ENCODE assay signal across 27 cellular contexts in genomic region chr6:125294925-125295324, GRCh38. TPM values are rescaled to one million over a fixed set of nuclear protein-coding genes. Genes with fewer than 3 reads are reported as not detected.
A peak's percentile ranks its signal among the peaks of the same experiment; 100 is the strongest.
DNase-seq lines count a peak whose midpoint lies in the region; ATAC-seq and TF ChIP-seq lines count a peak whose summit lies in the region.
"Had no signal": no experiment of that assay in that cellular context is flagged by ENCODE, and none has a peak within 500 bp of the region (broad histone marks: within the 10 kb centered on the region; RNA-seq: fewer than 3 reads in every experiment).

No MANE protein-coding gene starts in this region.

- no peaks in the 10 kb centered on the region for H3K27me3 ChIP-seq in neural cell (ENCODE audit: insufficient read depth, low read depth, low read length)
- no peaks in the 10 kb centered on the region for H3K27me3 ChIP-seq in colonic mucosa
- H3K27me3 ChIP-seq: foreskin keratinocyte, upper lobe of left lung had no signal

- no peaks in the 10 kb centered on the region for H3K9me3 ChIP-seq in neural cell (ENCODE audit: low read length)
- H3K9me3 ChIP-seq in colonic mucosa: no peaks in the 10 kb centered on the region
- H3K9me3 ChIP-seq: lower lobe of right lung, mucosa of descending colon, upper lobe of left lung had no signal

- TF ChIP-seq CTCF in LNCaP clone FGC (IDR thresholded peaks at IDR 0.05; ENCODE audit: control insufficient read depth, extremely low read depth, insufficient read depth) (no peak), neural cell (IDR thresholded peaks at IDR 0.05; ENCODE audit: poor library complexity, severe bottlenecking) (no peak), colonic mucosa (IDR thresholded peaks at IDR 0.05) (no peak)

- no peaks in the 10 kb centered on the region for H3F3A ChIP-seq in neural cell (ENCODE audit: insufficient read depth, low read length, poor library complexity, severe bottlenecking)

- H3K27ac ChIP-seq in neural cell (ENCODE audit: low read length): no peak overlapping the region
- no peak overlapping the region for H3K27ac ChIP-seq in colonic mucosa
- H3K27ac ChIP-seq: foreskin keratinocyte, lower lobe of right lung, upper lobe of left lung, WERI-Rb-1 had no signal

- TF ChIP-seq EP300 in neural cell (conservative IDR thresholded peaks at IDR 0.05; ENCODE audit: poor library complexity, severe bottlenecking): no peak

- H3K9ac ChIP-seq in neural cell (ENCODE audit: low read length) (no peak overlapping the region), colonic mucosa (ENCODE audit: low read depth in 2 of 2, low read length in 2 of 2) (no peak overlapping the region)

- H3K4me3 Mint-ChIP-seq in activated CD4-positive, alpha-beta memory T cell treated with anti-CD3 and anti-CD28 coated beads for 36 hours: no peak overlapping the region
- H3K4me3 Mint-ChIP-seq: activated CD4-positive, alpha-beta T cell treated with anti-CD3 and anti-CD28 coated beads, Interleukin-2, amount 10 ng/mL, durations not matched to agents 24 days and 14 days; activated naive CD8-positive, alpha-beta T cell treated with anti-CD3 and anti-CD28 coated beads, Interleukin-2, amount 10 ng/mL, durations not matched to agents 7 days and 5 days; CD14-positive monocyte; IgD-negative memory B cell; immature natural killer cell; neural crest cell had no signal

- H3K4me1 ChIP-seq in colonic mucosa: peaks cover under 1% of the 10 kb centered on the region
- H3K4me1 ChIP-seq: foreskin keratinocyte had no signal

- H4K20me1 ChIP-seq in neural cell (ENCODE audit: insufficient read depth): no peaks in the 10 kb centered on the region

- TF ChIP-seq RAD21 in neural cell (conservative IDR thresholded peaks at IDR 0.05): no peak

- H3K4me2 ChIP-seq in neural cell (ENCODE audit: low read length): no peak overlapping the region

- H3K79me2 ChIP-seq in neural cell (replicated peaks; ENCODE audit: insufficient read depth, low read length): no peaks in the 10 kb centered on the region

- H3K36me3 Mint-ChIP-seq in activated CD4-positive, alpha-beta memory T cell treated with anti-CD3 and anti-CD28 coated beads for 36 hours: peaks cover 70% of the 10 kb centered on the region

- H3K4me3 ChIP-seq in LNCaP clone FGC (ENCODE audit: low read depth, low read length): no peak overlapping the region
- no peak overlapping the region for H3K4me3 ChIP-seq in neural cell (ENCODE audit: low read length)
- no peak overlapping the region for H3K4me3 ChIP-seq in colonic mucosa
- H3K4me3 ChIP-seq: lower lobe of right lung, mucosa of descending colon, upper lobe of left lung had no signal

- POLR2A ChIA-PET in activated CD4-positive, alpha-beta memory T cell treated with anti-CD3 and anti-CD28 coated beads for 36 hours (lab: Charles Lee): no interaction called here

- no peaks in the 10 kb centered on the region for H3K27me3 Mint-ChIP-seq in activated CD4-positive, alpha-beta memory T cell treated with anti-CD3 and anti-CD28 coated beads for 36 hours
- H3K27me3 Mint-ChIP-seq: activated CD4-positive, alpha-beta T cell treated with anti-CD3 and anti-CD28 coated beads, Interleukin-2, amount 10 ng/mL, durations not matched to agents 24 days and 14 days; activated naive CD8-positive, alpha-beta T cell treated with anti-CD3 and anti-CD28 coated beads, Interleukin-2, amount 10 ng/mL, durations not matched to agents 7 days and 5 days; IgD-negative memory B cell had no signal

- DNase-seq in LNCaP clone FGC (ENCODE audit: low read depth) (peak; percentile 31), NCI-H2029 treated with DMSO at 0.1 percent for 48 hours (lab: John Stamatoyannopoulos, UW) (peak; percentile 97), Right ventricle myocardium superior (peak; percentile 47), colonic mucosa (no peak), RPMI8226 (no peak)
- no peak for DNase-seq in activated CD4-positive, alpha-beta memory T cell treated with anti-CD3 and anti-CD28 coated beads for 36 hours
- DNase-seq: activated CD4-positive, alpha-beta T cell treated with anti-CD3 and anti-CD28 coated beads, Interleukin-2, amount 10 ng/mL, durations not matched to agents 24 days and 14 days; activated naive CD8-positive, alpha-beta T cell treated with anti-CD3 and anti-CD28 coated beads, Interleukin-2, amount 10 ng/mL, durations not matched to agents 7 days and 5 days; effector memory CD4-positive, alpha-beta T cell; foreskin keratinocyte; hippocampal formation; immature natural killer cell; lower lobe of right lung; mucosa of descending colon; NCI-H1436 treated with DMSO at 0.1 percent for 48 hours; NCI-H2171; NCI-H774; stimulated activated CD8-positive, alpha-beta memory T cell treated with anti-CD3 and anti-CD28 coated beads, Interleukin-4, amount 100 ng/mL, for 48 hours; T-helper 9 cell; upper lobe of left lung; WERI-Rb-1 had no signal

- CTCF ChIA-PET in activated CD4-positive, alpha-beta memory T cell treated with anti-CD3 and anti-CD28 coated beads for 36 hours (lab: Charles Lee): no interaction called here

- no peak overlapping the region for H2AFZ ChIP-seq in neural cell (ENCODE audit: low read depth, low read length)

- H3K9me2 ChIP-seq in neural cell (ENCODE audit: insufficient read depth, low read length): no peaks in the 10 kb centered on the region

- intact Hi-C loops in Right ventricle myocardium superior (cut with DNase I) (no loop called here), colonic mucosa (cut with DNase I) (loop anchor here (5.0 kb wide), 1 partner anchor 88 kb away; no protein-coding TSS in a partner anchor)
- intact Hi-C loops in activated CD4-positive, alpha-beta memory T cell treated with anti-CD3 and anti-CD28 coated beads for 36 hours (cut with micrococcal nuclease): no loop called here

- no peaks in the 10 kb centered on the region for H3K9me3 Mint-ChIP-seq in activated CD4-positive, alpha-beta memory T cell treated with anti-CD3 and anti-CD28 coated beads for 36 hours
- H3K9me3 Mint-ChIP-seq: activated CD4-positive, alpha-beta T cell treated with anti-CD3 and anti-CD28 coated beads, Interleukin-2, amount 10 ng/mL, durations not matched to agents 24 days and 14 days; activated naive CD8-positive, alpha-beta T cell treated with anti-CD3 and anti-CD28 coated beads, Interleukin-2, amount 10 ng/mL, durations not matched to agents 7 days and 5 days; CD14-positive monocyte; IgD-negative memory B cell; immature natural killer cell; neural crest cell had no signal

- peaks cover 38% of the 10 kb centered on the region for H3K4me1 Mint-ChIP-seq in activated CD4-positive, alpha-beta memory T cell treated with anti-CD3 and anti-CD28 coated beads for 36 hours (ENCODE audit: low read depth)

- no peak overlapping the region for H3K27ac Mint-ChIP-seq in activated CD4-positive, alpha-beta memory T cell treated with anti-CD3 and anti-CD28 coated beads for 36 hours
- H3K27ac Mint-ChIP-seq: activated CD4-positive, alpha-beta T cell treated with anti-CD3 and anti-CD28 coated beads, Interleukin-2, amount 10 ng/mL, durations not matched to agents 24 days and 14 days; activated naive CD8-positive, alpha-beta T cell treated with anti-CD3 and anti-CD28 coated beads, Interleukin-2, amount 10 ng/mL, durations not matched to agents 7 days and 5 days; CD14-positive monocyte; IgD-negative memory B cell had no signal

- ATAC-seq in Right ventricle myocardium superior (ENCODE audit: poor library complexity) (peak; percentile 89), HG03045 (IDR thresholded peaks at IDR 0.05; ENCODE audit: unreplicated experiment) (no peak)
- ATAC-seq: foreskin keratinocyte, HCT116, lower lobe of right lung, mucosa of descending colon had no signal

- H3K36me3 ChIP-seq in neural cell (ENCODE audit: insufficient read depth, low read length) (no peaks in the 10 kb centered on the region), colonic mucosa (no peaks in the 10 kb centered on the region)

TF ChIP-seq in neural cell, 6 proteins besides CTCF, POLR2A, EP300 and RAD21:
- TF ChIP-seq EZH2 (IDR thresholded peaks at IDR 0.05; ENCODE audit: borderline replicate concordance, insufficient read depth, low read length, poor library complexity, severe bottlenecking): no peak
- TF ChIP-seq TAF1 (IDR thresholded peaks at IDR 0.05; ENCODE audit: low read depth): no peak
- TF ChIP-seq POLR2AphosphoS5 (IDR thresholded peaks at IDR 0.05): peak; percentile 38

RNA-seq across cellular contexts. Expression of gene HDDC2, which starts 6.8 kb away (rescaled TPM):
- 84.8 TPM for total RNA-seq in Right ventricle myocardium superior
- 72.1 and 75.2 TPM in 2 replicates for polyA plus RNA-seq in neural cell
- 35.3 and 35.4 TPM in 2 replicates for polyA minus RNA-seq in neural cell
- total RNA-seq in colonic mucosa: 10 to 100 TPM; 39.4 to 44.8 TPM
- 10 to 100 TPM; 88.9 to 92.3 TPM for total RNA-seq in activated CD4-positive, alpha-beta memory T cell treated with anti-CD3 and anti-CD28 coated beads for 36 hours

Comparison
In these comparisons a context has a peak if more than half of its experiments do, and no peak if none do; other contexts are left out.
1. DNase-seq: peak in LNCaP clone FGC (single experiment), NCI-H2029 treated with DMSO at 0.1 percent for 48 hours (single experiment) and Right ventricle myocardium superior (single experiment); none in colonic mucosa (single experiment), RPMI8226 (single experiment) and activated CD4-positive, alpha-beta memory T cell treated with anti-CD3 and anti-CD28 coated beads for 36 hours (single experiment).